ENCODE assay signal across 1 cellular context in the genomic region with DNA sequence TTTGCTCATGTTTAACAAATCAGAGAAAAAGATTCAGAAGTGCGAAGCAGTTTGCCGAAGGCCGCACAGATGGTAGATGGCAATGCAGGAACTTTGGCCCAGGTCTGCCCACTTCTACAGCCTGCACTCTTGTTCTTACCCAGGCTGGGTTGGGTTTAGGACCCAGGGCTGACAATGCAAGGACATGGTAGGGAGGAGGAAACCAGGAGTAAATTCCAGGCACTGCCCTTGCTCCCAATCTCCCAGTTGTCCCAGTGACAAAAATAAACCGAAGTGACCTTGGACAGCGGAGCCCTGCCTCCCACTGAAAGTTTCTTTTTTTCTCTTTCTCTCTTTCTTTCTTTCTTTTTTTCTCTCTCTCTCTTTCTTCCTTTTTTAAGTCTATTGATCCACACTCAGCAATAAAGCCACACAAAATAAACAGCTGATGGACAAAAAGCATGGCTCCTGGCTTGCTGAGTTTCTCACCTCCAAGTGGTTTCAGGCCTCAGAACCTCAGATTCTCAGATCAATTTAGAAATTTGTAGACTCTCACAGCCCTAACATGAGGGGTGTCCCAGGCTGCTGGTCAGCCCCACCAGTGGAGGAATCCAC.
TF ChIP-seq lines count a peak whose summit lies in the region.

No MANE protein-coding gene starts in this region.

TF ChIP-seq in HepG2, 621 proteins besides CTCF, POLR2A, EP300 and RAD21 (continued from another document and continues in another):
- TF ChIP-seq, protein P1, sequence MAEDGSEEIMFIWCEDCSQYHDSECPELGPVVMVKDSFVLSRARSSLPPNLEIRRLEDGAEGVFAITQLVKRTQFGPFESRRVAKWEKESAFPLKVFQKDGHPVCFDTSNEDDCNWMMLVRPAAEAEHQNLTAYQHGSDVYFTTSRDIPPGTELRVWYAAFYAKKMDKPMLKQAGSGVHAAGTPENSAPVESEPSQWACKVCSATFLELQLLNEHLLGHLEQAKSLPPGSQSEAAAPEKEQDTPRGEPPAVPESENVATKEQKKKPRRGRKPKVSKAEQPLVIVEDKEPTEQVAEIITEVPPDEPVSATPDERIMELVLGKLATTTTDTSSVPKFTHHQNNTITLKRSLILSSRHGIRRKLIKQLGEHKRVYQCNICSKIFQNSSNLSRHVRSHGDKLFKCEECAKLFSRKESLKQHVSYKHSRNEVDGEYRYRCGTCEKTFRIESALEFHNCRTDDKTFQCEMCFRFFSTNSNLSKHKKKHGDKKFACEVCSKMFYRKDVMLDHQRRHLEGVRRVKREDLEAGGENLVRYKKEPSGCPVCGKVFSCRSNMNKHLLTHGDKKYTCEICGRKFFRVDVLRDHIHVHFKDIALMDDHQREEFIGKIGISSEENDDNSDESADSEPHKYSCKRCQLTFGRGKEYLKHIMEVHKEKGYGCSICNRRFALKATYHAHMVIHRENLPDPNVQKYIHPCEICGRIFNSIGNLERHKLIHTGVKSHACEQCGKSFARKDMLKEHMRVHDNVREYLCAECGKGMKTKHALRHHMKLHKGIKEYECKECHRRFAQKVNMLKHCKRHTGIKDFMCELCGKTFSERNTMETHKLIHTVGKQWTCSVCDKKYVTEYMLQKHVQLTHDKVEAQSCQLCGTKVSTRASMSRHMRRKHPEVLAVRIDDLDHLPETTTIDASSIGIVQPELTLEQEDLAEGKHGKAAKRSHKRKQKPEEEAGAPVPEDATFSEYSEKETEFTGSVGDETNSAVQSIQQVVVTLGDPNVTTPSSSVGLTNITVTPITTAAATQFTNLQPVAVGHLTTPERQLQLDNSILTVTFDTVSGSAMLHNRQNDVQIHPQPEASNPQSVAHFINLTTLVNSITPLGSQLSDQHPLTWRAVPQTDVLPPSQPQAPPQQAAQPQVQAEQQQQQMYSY (CRISPR knock-in tag; IDR thresholded peaks at IDR 0.05): no peak
- TF ChIP-seq ZMYM2 (CRISPR knock-in tag; IDR thresholded peaks at IDR 0.05): 0 out of 2 replicates have a peak, but pooled peaks have one; percentile 32
- 0 out of 2 replicates have a peak, but pooled peaks have one; percentile 59 for TF ChIP-seq ISL2 (CRISPR knock-in tag; IDR thresholded peaks at IDR 0.05)
- TF ChIP-seq ZNF552 (CRISPR knock-in tag; IDR thresholded peaks at IDR 0.05; ENCODE audit: borderline replicate concordance): no peak
- peak; percentile 64; the same call in 1 of the 2 replicates for TF ChIP-seq MED13 (CRISPR knock-in tag; IDR thresholded peaks at IDR 0.05)
- TF ChIP-seq FOXK1 (CRISPR knock-in tag; IDR thresholded peaks at IDR 0.05; ENCODE audit: borderline replicate concordance, low read depth): peak; percentile 29; the same call in 1 of the 2 replicates
- no peak for TF ChIP-seq SAFB2 (CRISPR knock-in tag; IDR thresholded peaks at IDR 0.05; ENCODE audit: borderline replicate concordance, low read depth)
- TF ChIP-seq ZNF703 (CRISPR knock-in tag; IDR thresholded peaks at IDR 0.05; ENCODE audit: borderline replicate concordance): no peak
- TF ChIP-seq ZFY (CRISPR knock-in tag; IDR thresholded peaks at IDR 0.05): peak; percentile 54; the same call in 1 of the 2 replicates
- TF ChIP-seq ELF3 (CRISPR knock-in tag; IDR thresholded peaks at IDR 0.05): peak; percentile 93
- no peak for TF ChIP-seq HHEX (CRISPR knock-in tag; IDR thresholded peaks at IDR 0.05)
- peak; percentile 64 for TF ChIP-seq NR2F6 (IDR thresholded peaks at IDR 0.05)
- peak; percentile 50 for TF ChIP-seq NR2F6 (CRISPR knock-in tag; IDR thresholded peaks at IDR 0.05)
- TF ChIP-seq, protein P2, sequence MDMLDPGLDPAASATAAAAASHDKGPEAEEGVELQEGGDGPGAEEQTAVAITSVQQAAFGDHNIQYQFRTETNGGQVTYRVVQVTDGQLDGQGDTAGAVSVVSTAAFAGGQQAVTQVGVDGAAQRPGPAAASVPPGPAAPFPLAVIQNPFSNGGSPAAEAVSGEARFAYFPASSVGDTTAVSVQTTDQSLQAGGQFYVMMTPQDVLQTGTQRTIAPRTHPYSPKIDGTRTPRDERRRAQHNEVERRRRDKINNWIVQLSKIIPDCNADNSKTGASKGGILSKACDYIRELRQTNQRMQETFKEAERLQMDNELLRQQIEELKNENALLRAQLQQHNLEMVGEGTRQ (IDR thresholded peaks at IDR 0.05; ENCODE audit: low read depth, low read length): no peak
- TF ChIP-seq, protein P2 (CRISPR knock-in tag; IDR thresholded peaks at IDR 0.05; ENCODE audit: borderline replicate concordance): no peak
- TF ChIP-seq LCORL (IDR thresholded peaks at IDR 0.05): peak; percentile 26; the same call in 1 of the 2 replicates
- TF ChIP-seq LCORL (CRISPR knock-in tag; IDR thresholded peaks at IDR 0.05): peak; percentile 72; the same call in 1 of the 2 replicates
- TF ChIP-seq GATAD1 (CRISPR knock-in tag; IDR thresholded peaks at IDR 0.05): no peak
- no peak for TF ChIP-seq SRSF9 (IDR thresholded peaks at IDR 0.05; ENCODE audit: borderline replicate concordance, insufficient read depth, low read depth, low read length, poor library complexity, severe bottlenecking)
- TF ChIP-seq SIX1 (CRISPR knock-in tag; IDR thresholded peaks at IDR 0.05; ENCODE audit: borderline replicate concordance): peak; percentile 39; the same call in 1 of the 2 replicates
- no peak for TF ChIP-seq ZNF563 (CRISPR knock-in tag; IDR thresholded peaks at IDR 0.05)
- TF ChIP-seq, protein P3, sequence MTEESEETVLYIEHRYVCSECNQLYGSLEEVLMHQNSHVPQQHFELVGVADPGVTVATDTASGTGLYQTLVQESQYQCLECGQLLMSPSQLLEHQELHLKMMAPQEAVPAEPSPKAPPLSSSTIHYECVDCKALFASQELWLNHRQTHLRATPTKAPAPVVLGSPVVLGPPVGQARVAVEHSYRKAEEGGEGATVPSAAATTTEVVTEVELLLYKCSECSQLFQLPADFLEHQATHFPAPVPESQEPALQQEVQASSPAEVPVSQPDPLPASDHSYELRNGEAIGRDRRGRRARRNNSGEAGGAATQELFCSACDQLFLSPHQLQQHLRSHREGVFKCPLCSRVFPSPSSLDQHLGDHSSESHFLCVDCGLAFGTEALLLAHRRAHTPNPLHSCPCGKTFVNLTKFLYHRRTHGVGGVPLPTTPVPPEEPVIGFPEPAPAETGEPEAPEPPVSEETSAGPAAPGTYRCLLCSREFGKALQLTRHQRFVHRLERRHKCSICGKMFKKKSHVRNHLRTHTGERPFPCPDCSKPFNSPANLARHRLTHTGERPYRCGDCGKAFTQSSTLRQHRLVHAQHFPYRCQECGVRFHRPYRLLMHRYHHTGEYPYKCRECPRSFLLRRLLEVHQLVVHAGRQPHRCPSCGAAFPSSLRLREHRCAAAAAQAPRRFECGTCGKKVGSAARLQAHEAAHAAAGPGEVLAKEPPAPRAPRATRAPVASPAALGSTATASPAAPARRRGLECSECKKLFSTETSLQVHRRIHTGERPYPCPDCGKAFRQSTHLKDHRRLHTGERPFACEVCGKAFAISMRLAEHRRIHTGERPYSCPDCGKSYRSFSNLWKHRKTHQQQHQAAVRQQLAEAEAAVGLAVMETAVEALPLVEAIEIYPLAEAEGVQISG (CRISPR knock-in tag; IDR thresholded peaks at IDR 0.05): peak; percentile 15; the same call in 1 of the 2 replicates
- TF ChIP-seq TBL1XR1 (IDR thresholded peaks at IDR 0.05; ENCODE audit: borderline replicate concordance, low read length, partially characterized antibody): peak; percentile 22
- TF ChIP-seq, protein P4, sequence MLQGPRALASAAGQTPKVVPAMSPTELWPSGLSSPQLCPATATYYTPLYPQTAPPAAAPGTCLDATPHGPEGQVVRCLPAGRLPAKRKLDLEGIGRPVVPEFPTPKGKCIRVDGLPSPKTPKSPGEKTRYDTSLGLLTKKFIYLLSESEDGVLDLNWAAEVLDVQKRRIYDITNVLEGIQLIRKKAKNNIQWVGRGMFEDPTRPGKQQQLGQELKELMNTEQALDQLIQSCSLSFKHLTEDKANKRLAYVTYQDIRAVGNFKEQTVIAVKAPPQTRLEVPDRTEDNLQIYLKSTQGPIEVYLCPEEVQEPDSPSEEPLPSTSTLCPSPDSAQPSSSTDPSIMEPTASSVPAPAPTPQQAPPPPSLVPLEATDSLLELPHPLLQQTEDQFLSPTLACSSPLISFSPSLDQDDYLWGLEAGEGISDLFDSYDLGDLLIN (CRISPR knock-in tag; IDR thresholded peaks at IDR 0.05; ENCODE audit: borderline replicate concordance): no peak
- TF ChIP-seq BCL6 (CRISPR knock-in tag; IDR thresholded peaks at IDR 0.05): peak; percentile 55
- TF ChIP-seq, protein P5, sequence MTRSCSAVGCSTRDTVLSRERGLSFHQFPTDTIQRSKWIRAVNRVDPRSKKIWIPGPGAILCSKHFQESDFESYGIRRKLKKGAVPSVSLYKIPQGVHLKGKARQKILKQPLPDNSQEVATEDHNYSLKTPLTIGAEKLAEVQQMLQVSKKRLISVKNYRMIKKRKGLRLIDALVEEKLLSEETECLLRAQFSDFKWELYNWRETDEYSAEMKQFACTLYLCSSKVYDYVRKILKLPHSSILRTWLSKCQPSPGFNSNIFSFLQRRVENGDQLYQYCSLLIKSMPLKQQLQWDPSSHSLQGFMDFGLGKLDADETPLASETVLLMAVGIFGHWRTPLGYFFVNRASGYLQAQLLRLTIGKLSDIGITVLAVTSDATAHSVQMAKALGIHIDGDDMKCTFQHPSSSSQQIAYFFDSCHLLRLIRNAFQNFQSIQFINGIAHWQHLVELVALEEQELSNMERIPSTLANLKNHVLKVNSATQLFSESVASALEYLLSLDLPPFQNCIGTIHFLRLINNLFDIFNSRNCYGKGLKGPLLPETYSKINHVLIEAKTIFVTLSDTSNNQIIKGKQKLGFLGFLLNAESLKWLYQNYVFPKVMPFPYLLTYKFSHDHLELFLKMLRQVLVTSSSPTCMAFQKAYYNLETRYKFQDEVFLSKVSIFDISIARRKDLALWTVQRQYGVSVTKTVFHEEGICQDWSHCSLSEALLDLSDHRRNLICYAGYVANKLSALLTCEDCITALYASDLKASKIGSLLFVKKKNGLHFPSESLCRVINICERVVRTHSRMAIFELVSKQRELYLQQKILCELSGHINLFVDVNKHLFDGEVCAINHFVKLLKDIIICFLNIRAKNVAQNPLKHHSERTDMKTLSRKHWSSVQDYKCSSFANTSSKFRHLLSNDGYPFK (CRISPR knock-in tag; IDR thresholded peaks at IDR 0.05; ENCODE audit: borderline replicate concordance): no peak
- TF ChIP-seq ZNF101 (CRISPR knock-in tag; IDR thresholded peaks at IDR 0.05; ENCODE audit: borderline replicate concordance, low read depth): no peak
- TF ChIP-seq FOSL1 (CRISPR knock-in tag; IDR thresholded peaks at IDR 0.05; ENCODE audit: borderline replicate concordance): no peak
- TF ChIP-seq SP5 (CRISPR knock-in tag; IDR thresholded peaks at IDR 0.05; ENCODE audit: borderline replicate concordance, low read depth): peak; percentile 30; the same call in 1 of the 2 replicates
- no peak for TF ChIP-seq TOPORS (CRISPR knock-in tag; IDR thresholded peaks at IDR 0.05)
- TF ChIP-seq, protein P6, sequence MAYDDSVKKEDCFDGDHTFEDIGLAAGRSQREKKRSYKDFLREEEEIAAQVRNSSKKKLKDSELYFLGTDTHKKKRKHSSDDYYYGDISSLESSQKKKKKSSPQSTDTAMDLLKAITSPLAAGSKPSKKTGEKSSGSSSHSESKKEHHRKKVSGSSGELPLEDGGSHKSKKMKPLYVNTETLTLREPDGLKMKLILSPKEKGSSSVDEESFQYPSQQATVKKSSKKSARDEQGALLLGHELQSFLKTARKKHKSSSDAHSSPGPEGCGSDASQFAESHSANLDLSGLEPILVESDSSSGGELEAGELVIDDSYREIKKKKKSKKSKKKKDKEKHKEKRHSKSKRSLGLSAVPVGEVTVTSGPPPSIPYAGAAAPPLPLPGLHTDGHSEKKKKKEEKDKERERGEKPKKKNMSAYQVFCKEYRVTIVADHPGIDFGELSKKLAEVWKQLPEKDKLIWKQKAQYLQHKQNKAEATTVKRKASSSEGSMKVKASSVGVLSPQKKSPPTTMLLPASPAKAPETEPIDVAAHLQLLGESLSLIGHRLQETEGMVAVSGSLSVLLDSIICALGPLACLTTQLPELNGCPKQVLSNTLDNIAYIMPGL (CRISPR knock-in tag; IDR thresholded peaks at IDR 0.05; ENCODE audit: borderline replicate concordance in 1 of 2, low read depth in 1 of 2): 0 out of 4 replicates have a peak, but pooled peaks of 1 of the 2 experiments have one; percentile 24
- TF ChIP-seq ZSCAN29 (CRISPR knock-in tag; conservative IDR thresholded peaks at IDR 0.05): no peak
- TF ChIP-seq ZFP90 (CRISPR knock-in tag; IDR thresholded peaks at IDR 0.05; ENCODE audit: borderline replicate concordance): no peak
- TF ChIP-seq AGO1 (IDR thresholded peaks at IDR 0.05; ENCODE audit: low read depth, low read length, poor library complexity, severe bottlenecking): no peak
- peak; percentile 70 for TF ChIP-seq FOXA3 (CRISPR knock-in tag; IDR thresholded peaks at IDR 0.05)
- TF ChIP-seq KDM5A (IDR thresholded peaks at IDR 0.05; ENCODE audit: borderline replicate concordance, low read length): no peak
- 0 out of 2 replicates have a peak, but pooled peaks have one; percentile 17 for TF ChIP-seq ZNF12 (CRISPR knock-in tag; IDR thresholded peaks at IDR 0.05)
- TF ChIP-seq, protein P7, sequence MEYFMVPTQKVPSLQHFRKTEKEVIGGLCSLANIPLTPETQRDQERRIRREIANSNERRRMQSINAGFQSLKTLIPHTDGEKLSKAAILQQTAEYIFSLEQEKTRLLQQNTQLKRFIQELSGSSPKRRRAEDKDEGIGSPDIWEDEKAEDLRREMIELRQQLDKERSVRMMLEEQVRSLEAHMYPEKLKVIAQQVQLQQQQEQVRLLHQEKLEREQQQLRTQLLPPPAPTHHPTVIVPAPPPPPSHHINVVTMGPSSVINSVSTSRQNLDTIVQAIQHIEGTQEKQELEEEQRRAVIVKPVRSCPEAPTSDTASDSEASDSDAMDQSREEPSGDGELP (IDR thresholded peaks at IDR 0.05; ENCODE audit: borderline replicate concordance, low read depth): peak; percentile 53; the same call in 1 of the 2 replicates
- TF ChIP-seq ELF1 (CRISPR knock-in tag; IDR thresholded peaks at IDR 0.05): 0 out of 2 replicates have a peak, but pooled peaks have one; percentile 26
- TF ChIP-seq MED1 (CRISPR knock-in tag; IDR thresholded peaks at IDR 0.05): peak; percentile 65
- no peak for TF ChIP-seq ZNF354B (CRISPR knock-in tag; IDR thresholded peaks at IDR 0.05)
- TF ChIP-seq ETV6 (CRISPR knock-in tag; conservative IDR thresholded peaks at IDR 0.05): no peak
- TF ChIP-seq TAF15 (IDR thresholded peaks at IDR 0.05; ENCODE audit: low read depth, low read length, poor library complexity, severe bottlenecking): no peak
- no peak for TF ChIP-seq ZNF350 (CRISPR knock-in tag; IDR thresholded peaks at IDR 0.05; ENCODE audit: borderline replicate concordance, low read depth)
- 0 out of 2 replicates have a peak, but pooled peaks have one; percentile 37 for TF ChIP-seq PITX1 (CRISPR knock-in tag; IDR thresholded peaks at IDR 0.05)
- TF ChIP-seq TBX2 (CRISPR knock-in tag; IDR thresholded peaks at IDR 0.05; ENCODE audit: borderline replicate concordance): peak; percentile 71
